ENCODE assay signal across 23 cellular contexts in the genomic region with DNA sequence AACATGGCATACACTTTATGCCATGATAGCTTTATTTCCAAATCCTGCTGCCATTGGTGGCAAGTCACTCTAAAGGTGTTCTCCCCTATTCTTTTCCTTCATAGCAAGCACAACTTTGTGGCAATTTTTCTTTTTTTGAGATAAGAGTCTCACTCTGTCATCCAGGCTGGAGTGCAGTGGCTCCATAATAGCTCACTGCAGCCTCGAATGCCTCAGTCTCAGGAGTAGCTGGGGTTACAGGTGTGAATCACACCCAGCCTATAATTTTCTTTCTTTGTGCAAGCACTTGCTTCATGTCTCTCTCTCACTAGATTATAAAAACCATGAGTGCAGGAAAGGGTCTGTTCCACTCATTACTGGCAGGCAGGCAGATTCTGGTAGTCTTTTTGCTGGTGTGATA.
"Had no signal": no experiment of that assay in that cellular context is flagged by ENCODE, and none has a peak within 500 bp of the region (broad histone marks: within the 10 kb centered on the region; RNA-seq: fewer than 3 reads in every experiment).

No MANE protein-coding gene starts in this region.

- DNase-seq: activated CD4-positive, alpha-beta T cell treated with anti-CD3 and anti-CD28 coated beads for 36 hours; activated CD4-positive, CD25-positive, alpha-beta regulatory T cell; activated CD8-positive, alpha-beta memory T cell treated with anti-CD3 and anti-CD28 coated beads, Interleukin-2, amount 10 ng/mL, durations not matched to agents 7 days and 5 days; activated CD8-positive, alpha-beta T cell treated with anti-CD3 and anti-CD28 coated beads, Interleukin-2, amount 10 ng/mL, durations not matched to agents 7 days and 5 days; activated T-cell treated with anti-CD3 and anti-CD28 coated beads, Interleukin-2, amount 50 U/mL, for 48 hours; gastrocnemius medialis; left cardiac atrium; midbrain; naive thymus-derived CD4-positive, alpha-beta T cell; ovary; retina; sigmoid colon; small intestine; stimulated activated CD4-positive, alpha-beta T cell treated with anti-CD3 and anti-CD28 coated beads, Interleukin-1b, Interleukin-23, amount 100 ng/mL, for 48 hours; stimulated activated naive CD4-positive, alpha-beta T cell; uterus had no signal

- H3K36me3 Mint-ChIP-seq: activated CD8-positive, alpha-beta memory T cell treated with anti-CD3 and anti-CD28 coated beads, Interleukin-2, amount 10 ng/mL, durations not matched to agents 7 days and 5 days; activated naive CD4-positive, alpha-beta T cell treated with anti-CD3 and anti-CD28 coated beads, Interleukin-2, amount 50 U/mL, for 72 hours; naive thymus-derived CD4-positive, alpha-beta T cell had no signal

- H3K27me3 Mint-ChIP-seq: activated CD4-positive, alpha-beta T cell treated with anti-CD3 and anti-CD28 coated beads for 36 hours; dendritic cell treated with granulocyte-macrophage colony-stimulating factor and Interleukin-4, amounts not matched to agents 40 ng/mL and 50 ng/mL, for 4 days had no signal

- H3K27me3 ChIP-seq: gastrocnemius medialis, hepatocyte, ovary, sigmoid colon, tibial nerve, uterus had no signal

- H3K9me3 ChIP-seq: gastrocnemius medialis, ovary, prostate gland, sigmoid colon, tibial nerve, uterus had no signal

- H3K9me3 Mint-ChIP-seq: activated naive CD4-positive, alpha-beta T cell treated with anti-CD3 and anti-CD28 coated beads, Interleukin-2, amount 50 U/mL, for 72 hours; activated T-helper 2 cell treated with anti-CD3 and anti-CD28 coated beads, Interferon-gamma antibody, Interleukin-2, Interleukin-4, amounts not matched to agents 10 μg/mL and 5 μg/mL and 100 μg/mL, durations not matched to agents 14 hours and 24 hours and 36 hours; central memory CD8-positive, alpha-beta T cell; dendritic cell treated with granulocyte-macrophage colony-stimulating factor and Interleukin-4, amounts not matched to agents 40 ng/mL and 50 ng/mL, for 4 days had no signal

- H3K27ac Mint-ChIP-seq: activated CD4-positive, alpha-beta T cell treated with anti-CD3 and anti-CD28 coated beads for 36 hours; activated CD8-positive, alpha-beta memory T cell treated with anti-CD3 and anti-CD28 coated beads, Interleukin-2, amount 10 ng/mL, durations not matched to agents 7 days and 5 days; activated CD8-positive, alpha-beta T cell treated with anti-CD3 and anti-CD28 coated beads, Interleukin-2, amount 10 ng/mL, durations not matched to agents 7 days and 5 days; activated naive CD4-positive, alpha-beta T cell treated with anti-CD3 and anti-CD28 coated beads, Interleukin-2, amount 50 U/mL, for 72 hours; activated T-helper 2 cell treated with anti-CD3 and anti-CD28 coated beads, Interferon-gamma antibody, Interleukin-2, Interleukin-4, amounts not matched to agents 10 μg/mL and 5 μg/mL and 100 μg/mL, durations not matched to agents 14 hours and 24 hours and 36 hours; dendritic cell treated with granulocyte-macrophage colony-stimulating factor and Interleukin-4, amounts not matched to agents 40 ng/mL and 50 ng/mL, for 4 days; naive thymus-derived CD4-positive, alpha-beta T cell had no signal

- H3K36me3 ChIP-seq: gastrocnemius medialis, ovary, prostate gland, sigmoid colon, tibial nerve, uterus had no signal

- H3K27ac ChIP-seq: gastrocnemius medialis, hepatocyte, ovary, prostate gland, sigmoid colon, tibial nerve, uterus had no signal

- ATAC-seq: activated CD4-positive, alpha-beta T cell treated with anti-CD3 and anti-CD28 coated beads for 36 hours; activated CD8-positive, alpha-beta memory T cell treated with anti-CD3 and anti-CD28 coated beads, Interleukin-2, amount 10 ng/mL, durations not matched to agents 7 days and 5 days; activated CD8-positive, alpha-beta T cell treated with anti-CD3 and anti-CD28 coated beads, Interleukin-2, amount 10 ng/mL, durations not matched to agents 7 days and 5 days; activated naive CD4-positive, alpha-beta T cell treated with anti-CD3 and anti-CD28 coated beads, Interleukin-2, amount 50 U/mL, for 72 hours; gastrocnemius medialis; left cardiac atrium; naive thymus-derived CD4-positive, alpha-beta T cell had no signal

- H3K4me3 Mint-ChIP-seq: activated CD4-positive, alpha-beta T cell treated with anti-CD3 and anti-CD28 coated beads for 36 hours; activated CD8-positive, alpha-beta memory T cell treated with anti-CD3 and anti-CD28 coated beads, Interleukin-2, amount 10 ng/mL, durations not matched to agents 7 days and 5 days; activated CD8-positive, alpha-beta T cell treated with anti-CD3 and anti-CD28 coated beads, Interleukin-2, amount 10 ng/mL, durations not matched to agents 7 days and 5 days; central memory CD8-positive, alpha-beta T cell; dendritic cell treated with granulocyte-macrophage colony-stimulating factor and Interleukin-4, amounts not matched to agents 40 ng/mL and 50 ng/mL, for 4 days; naive thymus-derived CD4-positive, alpha-beta T cell had no signal

- H3K4me1 ChIP-seq: prostate gland, sigmoid colon, tibial nerve, uterus had no signal

- H3K4me3 ChIP-seq: gastrocnemius medialis, hepatocyte, ovary, prostate gland, sigmoid colon, tibial nerve, uterus had no signal
